ENCODE assay signal across 13 cellular contexts in the genomic region with DNA sequence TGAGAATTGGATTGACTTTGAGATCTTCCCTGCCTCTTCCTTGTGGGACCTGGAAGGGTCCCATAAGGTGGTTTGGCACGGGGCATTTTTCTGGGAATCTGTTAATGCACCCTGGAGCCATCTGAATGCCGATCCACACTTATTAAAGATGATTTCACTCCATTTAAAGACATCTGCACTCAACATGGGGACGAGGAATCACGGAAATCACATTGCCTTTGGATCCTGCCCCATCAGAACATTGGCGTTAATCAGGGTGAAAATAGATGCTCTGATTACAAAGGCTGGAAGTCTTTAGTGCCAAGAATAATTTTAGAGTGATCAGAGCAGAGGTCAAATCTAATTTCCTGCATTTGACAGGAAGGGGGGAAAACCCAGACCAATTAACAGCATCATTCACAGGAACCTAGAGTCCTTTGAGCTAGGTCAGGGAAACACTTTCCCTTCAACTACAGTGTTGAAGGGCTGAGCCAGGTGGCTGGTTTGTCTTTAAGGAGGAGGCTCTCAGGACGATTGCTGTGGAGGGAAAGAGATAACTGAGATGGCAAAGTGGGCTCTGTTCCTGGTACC.
A peak's percentile ranks its signal among the peaks of the same experiment; 100 is the strongest.
DNase-seq lines count a peak whose midpoint lies in the region; ATAC-seq and TF ChIP-seq lines count a peak whose summit lies in the region.
"Had no signal": no experiment of that assay in that cellular context is flagged by ENCODE, and none has a peak within 500 bp of the region (broad histone marks: within the 10 kb centered on the region; RNA-seq: fewer than 3 reads in every experiment).

No MANE protein-coding gene starts in this region.

- DNase-seq in T-helper 1 cell (no peak), GM23338 (ENCODE audit: low spot score) (no peak), neural progenitor cell (ENCODE audit: low spot score) (no peak), endothelial cell (ENCODE audit: low spot score) (no peak)
- no peak for DNase-seq in activated naive CD8-positive, alpha-beta T cell treated with anti-CD3 and anti-CD28 coated beads, Interleukin-2, amount 50 U/mL, for 24 hours
- DNase-seq: activated CD4-positive, alpha-beta T cell treated with anti-CD3 and anti-CD28 coated beads, Interleukin-2, amount 50 U/mL, for 4 hours; amniotic stem cell; GOT3; NCI-H2107 had no signal

- peak overlapping the region; percentile 9 for H3K4me3 Mint-ChIP-seq in T-helper 1 cell treated with Interleukin-12 subunit alpha and Interleukin-12 subunit beta and Interleukin-4 antibody, amounts not matched to agents 30 μg/mL and 1 μg/mL, for 36 hours
- H3K4me3 Mint-ChIP-seq in GM23338 (no peak overlapping the region), neural progenitor cell (no peak overlapping the region), endothelial cell (ENCODE audit: unreplicated experiment) (no peak overlapping the region)
- H3K4me3 Mint-ChIP-seq in activated naive CD8-positive, alpha-beta T cell treated with anti-CD3 and anti-CD28 coated beads, Interleukin-2, amount 50 U/mL, for 24 hours: peak overlapping the region; percentile 75
- H3K4me3 Mint-ChIP-seq: dendritic cell treated with granulocyte-macrophage colony-stimulating factor and Interleukin-4, amounts not matched to agents 40 ng/mL and 50 ng/mL, for 4 days had no signal

- no peak overlapping the region for H3K4me3 ChIP-seq in GM23338
- no peak overlapping the region for H3K4me3 ChIP-seq in neural progenitor cell

- H3K9me3 ChIP-seq in neural progenitor cell (ENCODE audit: low read depth): no peaks in the 10 kb centered on the region

- H3K9me2 ChIP-seq in GM23338 (ENCODE audit: insufficient read depth): no peaks in the 10 kb centered on the region

- H3K27ac Mint-ChIP-seq in T-helper 1 cell treated with Interleukin-12 subunit alpha and Interleukin-12 subunit beta and Interleukin-4 antibody, amounts not matched to agents 30 μg/mL and 1 μg/mL, for 36 hours: peak overlapping the region; percentile 39
- H3K27ac Mint-ChIP-seq in GM23338 (no peak overlapping the region), neural progenitor cell (peak overlapping the region; percentile 20), endothelial cell (ENCODE audit: unreplicated experiment) (no peak overlapping the region)
- peak overlapping the region; percentile 93 for H3K27ac Mint-ChIP-seq in activated naive CD8-positive, alpha-beta T cell treated with anti-CD3 and anti-CD28 coated beads, Interleukin-2, amount 50 U/mL, for 24 hours
- H3K27ac Mint-ChIP-seq: dendritic cell treated with granulocyte-macrophage colony-stimulating factor and Interleukin-4, amounts not matched to agents 40 ng/mL and 50 ng/mL, for 4 days had no signal

- peaks cover 6% of the 10 kb centered on the region for H3K36me3 Mint-ChIP-seq in T-helper 1 cell treated with Interleukin-12 subunit alpha and Interleukin-12 subunit beta and Interleukin-4 antibody, amounts not matched to agents 30 μg/mL and 1 μg/mL, for 36 hours (ENCODE audit: low read depth)
- H3K36me3 Mint-ChIP-seq in GM23338 (ENCODE audit: low read depth): no peaks in the 10 kb centered on the region
- H3K36me3 Mint-ChIP-seq in activated naive CD8-positive, alpha-beta T cell treated with anti-CD3 and anti-CD28 coated beads, Interleukin-2, amount 50 U/mL, for 24 hours (ENCODE audit: low read depth): peaks cover 5% of the 10 kb centered on the region
- H3K36me3 Mint-ChIP-seq in neural progenitor cell: no peaks in the 10 kb centered on the region
- no peaks in the 10 kb centered on the region for H3K36me3 Mint-ChIP-seq in endothelial cell (ENCODE audit: low read depth, unreplicated experiment)

- H4K20me1 ChIP-seq in GM23338 (replicated peaks; ENCODE audit: insufficient read depth) (no peaks in the 10 kb centered on the region), neural progenitor cell (ENCODE audit: low read depth) (no peaks in the 10 kb centered on the region)

- H3K79me2 ChIP-seq in GM23338 (replicated peaks; ENCODE audit: insufficient read depth) (no peaks in the 10 kb centered on the region), neural progenitor cell (ENCODE audit: low read depth) (no peaks in the 10 kb centered on the region)

- no peak overlapping the region for H3K4me2 ChIP-seq in GM23338
- no peak overlapping the region for H3K4me2 ChIP-seq in neural progenitor cell

- H3K9me3 Mint-ChIP-seq in T-helper 1 cell treated with Interleukin-12 subunit alpha and Interleukin-12 subunit beta and Interleukin-4 antibody, amounts not matched to agents 30 μg/mL and 1 μg/mL, for 36 hours: peaks cover 5% of the 10 kb centered on the region
- no peaks in the 10 kb centered on the region; the same call in 2 of the 3 replicates for H3K9me3 Mint-ChIP-seq in GM23338
- H3K9me3 Mint-ChIP-seq in activated naive CD8-positive, alpha-beta T cell treated with anti-CD3 and anti-CD28 coated beads, Interleukin-2, amount 50 U/mL, for 24 hours: peaks cover 4% of the 10 kb centered on the region
- peaks cover 2% of the 10 kb centered on the region for H3K9me3 Mint-ChIP-seq in neural progenitor cell
- H3K9me3 Mint-ChIP-seq in endothelial cell (ENCODE audit: unreplicated experiment): no peaks in the 10 kb centered on the region
- H3K9me3 Mint-ChIP-seq: dendritic cell treated with granulocyte-macrophage colony-stimulating factor and Interleukin-4, amounts not matched to agents 40 ng/mL and 50 ng/mL, for 4 days had no signal

- H3F3A ChIP-seq in GM23338 (replicated peaks; ENCODE audit: low read depth) (no peaks in the 10 kb centered on the region), neural progenitor cell (ENCODE audit: low read depth) (no peaks in the 10 kb centered on the region)

- H3K27ac ChIP-seq in GM23338 (ENCODE audit: low read depth) (no peak overlapping the region), neural progenitor cell (no peak overlapping the region)

- no peaks in the 10 kb centered on the region for H3K36me3 ChIP-seq in GM23338 (ENCODE audit: insufficient read depth)
- no peaks in the 10 kb centered on the region for H3K36me3 ChIP-seq in neural progenitor cell

- H2AFZ ChIP-seq in GM23338: peak overlapping the region; percentile 85
- H2AFZ ChIP-seq in neural progenitor cell (replicated peaks): peak overlapping the region; percentile 58

- TF ChIP-seq CTCF in GM23338 (conservative IDR thresholded peaks at IDR 0.05; ENCODE audit: low read depth in 2 of 2) (no peak), neural progenitor cell (IDR thresholded peaks at IDR 0.05) (no peak), endothelial cell (IDR thresholded peaks at IDR 0.05; ENCODE audit: unreplicated experiment) (no peak)

- H3K9ac ChIP-seq in neural progenitor cell: no peak overlapping the region

- ATAC-seq in GM23338: no peak; the same call in 2 of the 3 replicates
- no peak for ATAC-seq in activated naive CD8-positive, alpha-beta T cell treated with anti-CD3 and anti-CD28 coated beads, Interleukin-2, amount 50 U/mL, for 24 hours
- no peak for ATAC-seq in esophagus mucosa
- no peak for ATAC-seq in GM19324 (IDR thresholded peaks at IDR 0.05; ENCODE audit: low FRiP score, unreplicated experiment)

- H3K27me3 ChIP-seq in GM23338 (ENCODE audit: insufficient read depth) (no peaks in the 10 kb centered on the region), neural progenitor cell (no peaks in the 10 kb centered on the region)

- H3K4me1 ChIP-seq in GM23338 (ENCODE audit: insufficient read depth) (no peaks in the 10 kb centered on the region; the same call in 1 of the 2 replicates), neural progenitor cell (peaks cover 4% of the 10 kb centered on the region)

- H3K4me1 Mint-ChIP-seq in T-helper 1 cell treated with Interleukin-12 subunit alpha and Interleukin-12 subunit beta and Interleukin-4 antibody, amounts not matched to agents 30 μg/mL and 1 μg/mL, for 36 hours (ENCODE audit: low read depth): peaks cover 54% of the 10 kb centered on the region
- peaks cover 11% of the 10 kb centered on the region for H3K4me1 Mint-ChIP-seq in GM23338
- H3K4me1 Mint-ChIP-seq in activated naive CD8-positive, alpha-beta T cell treated with anti-CD3 and anti-CD28 coated beads, Interleukin-2, amount 50 U/mL, for 24 hours: peaks cover 57% of the 10 kb centered on the region
- H3K4me1 Mint-ChIP-seq in neural progenitor cell: peaks cover 28% of the 10 kb centered on the region
- peaks cover 8% of the 10 kb centered on the region for H3K4me1 Mint-ChIP-seq in endothelial cell (ENCODE audit: unreplicated experiment)

- H3K27me3 Mint-ChIP-seq in T-helper 1 cell treated with Interleukin-12 subunit alpha and Interleukin-12 subunit beta and Interleukin-4 antibody, amounts not matched to agents 30 μg/mL and 1 μg/mL, for 36 hours (ENCODE audit: low read depth): no peaks in the 10 kb centered on the region
- peaks cover 4% of the 10 kb centered on the region for H3K27me3 Mint-ChIP-seq in GM23338 (ENCODE audit: insufficient read depth, low read depth, poor library complexity)
- H3K27me3 Mint-ChIP-seq in activated naive CD8-positive, alpha-beta T cell treated with anti-CD3 and anti-CD28 coated beads, Interleukin-2, amount 50 U/mL, for 24 hours: no peaks in the 10 kb centered on the region
- peaks cover 12% of the 10 kb centered on the region for H3K27me3 Mint-ChIP-seq in neural progenitor cell (ENCODE audit: insufficient read depth, low read depth)
- H3K27me3 Mint-ChIP-seq in endothelial cell (ENCODE audit: unreplicated experiment): peaks cover 9% of the 10 kb centered on the region

TF ChIP-seq in GM23338, 12 proteins besides CTCF, POLR2A, EP300 and RAD21 (continues in another document):
- no peak for TF ChIP-seq ZNF331 (CRISPR knock-in tag; IDR thresholded peaks at IDR 0.05; ENCODE audit: low read depth)
- TF ChIP-seq JUNB (IDR thresholded peaks at IDR 0.05; ENCODE audit: unreplicated experiment): no peak
- no peak for TF ChIP-seq EZH2 (IDR thresholded peaks at IDR 0.05; ENCODE audit: low read depth, unreplicated experiment)

Comparison
In these comparisons a context has a peak if more than half of its experiments do, and no peak if none do; other contexts are left out.
1. H3K27ac Mint-ChIP-seq: peak in T-helper 1 cell treated with Interleukin-12 subunit alpha and Interleukin-12 subunit beta and Interleukin-4 antibody, amounts not matched to agents 30 μg/mL and 1 μg/mL, for 36 hours (single experiment), activated naive CD8-positive, alpha-beta T cell treated with anti-CD3 and anti-CD28 coated beads, Interleukin-2, amount 50 U/mL, for 24 hours (single experiment) and neural progenitor cell (single experiment); none in GM23338 (single experiment) and endothelial cell (single experiment).
2. H3K4me3 Mint-ChIP-seq: peak in T-helper 1 cell treated with Interleukin-12 subunit alpha and Interleukin-12 subunit beta and Interleukin-4 antibody, amounts not matched to agents 30 μg/mL and 1 μg/mL, for 36 hours (single experiment) and activated naive CD8-positive, alpha-beta T cell treated with anti-CD3 and anti-CD28 coated beads, Interleukin-2, amount 50 U/mL, for 24 hours (single experiment); none in GM23338 (single experiment), neural progenitor cell (single experiment) and endothelial cell (single experiment).